Comparison of ENCODE assay signal across 8 cellular contexts in genomic region chr2:195575879-195576391, GRCh38.
A peak's percentile ranks its signal among the peaks of the same experiment; 100 is the strongest.
DNase-seq lines count a peak whose midpoint lies in the region; ATAC-seq and TF ChIP-seq lines count a peak whose summit lies in the region.

No MANE protein-coding gene starts in this region.

- ATAC-seq in GM19372 (IDR thresholded peaks at IDR 0.05; ENCODE audit: low read depth, unreplicated experiment) (peak; percentile 64), HG03378 (IDR thresholded peaks at IDR 0.05; ENCODE audit: unreplicated experiment) (peak; percentile 72), HG03025 (IDR thresholded peaks at IDR 0.05; ENCODE audit: low FRiP score, unreplicated experiment) (no peak), sciatic nerve (no peak)

- H3K4me1 ChIP-seq in spleen = peaks cover 16 to 68% (median 41%) of the 10 kb centered on the region in 6 donors

- TF ChIP-seq CTCF in fibroblast of pulmonary artery (IDR thresholded peaks at IDR 0.05; ENCODE audit: low read length, missing control alignments) = no peak
- TF ChIP-seq CTCF in spleen (IDR thresholded peaks at IDR 0.05 in 8 of 11, conservative IDR thresholded peaks at IDR 0.05 in 3 of 11) = peak in 6 of 11 experiments; percentile 12 to 39 (median 28)

- in situ Hi-C loops in SK-MEL-5 (cut with HindIII; ENCODE audit: low pct_unique_long_range_greater_than_20kb, low sequenced_read_pairs) = no loop called here

- H3K27ac ChIP-seq in spleen = peak overlapping the region in 6 of 8 donors; percentile 3 to 48 (median 29)

- WGBS in spleen, 5 donors = 5 to 32% (median 16%) methylated on average over 4 of the region's 4 CpGs

- no peaks in the 10 kb centered on the region for H3K27me3 ChIP-seq in spleen (replicated peaks in 1 of 7)

- peak; percentile 59 for DNase-seq in Daoy (ENCODE audit: low read depth)
- peak; percentile 43 for DNase-seq in SK-MEL-5 (ENCODE audit: low read depth, low spot score)
- DNase-seq in fibroblast of pulmonary artery (ENCODE audit: low read depth) = peak; percentile 97
- peak; percentile 83 for DNase-seq in spleen
- DNase-seq in sciatic nerve (ENCODE audit: low spot score) = no peak

- intact Hi-C loops in spleen (cut with DNase I; ENCODE audit: low total_unique reads) = no loop called here
- intact Hi-C loops in sciatic nerve (cut with DNase I) = no loop called here

- no peaks in the 10 kb centered on the region for H3K9me3 ChIP-seq in spleen

- no peak overlapping the region for H3K4me3 ChIP-seq in fibroblast of pulmonary artery (replicated peaks; ENCODE audit: low read depth, low read length)
- peak overlapping the region in 2 of 8 donors; percentile 1 to 51 for H3K4me3 ChIP-seq in spleen

- H3K36me3 ChIP-seq in spleen = no peaks in the 10 kb centered on the region

- TF ChIP-seq POLR2A in spleen (IDR thresholded peaks at IDR 0.05) = peak in 1 of 3 donors; percentile 47

Comparison
In these comparisons a context has a peak if more than half of its experiments do, and no peak if none do; other contexts are left out.
1. ATAC-seq: peak in GM19372 (single experiment) and HG03378 (single experiment); none in HG03025 (single experiment) and sciatic nerve (single experiment).